8 cellular contexts compared by ENCODE assay signal in genomic region chr5:442335-443238, GRCh38. TPM values are rescaled to one million over a fixed set of nuclear protein-coding genes. Genes with fewer than 3 reads are reported as not detected.
A peak's percentile ranks its signal among the peaks of the same experiment; 100 is the strongest.
DNase-seq lines count a peak whose midpoint lies in the region; ATAC-seq, FAIRE-seq and TF ChIP-seq lines count a peak whose summit lies in the region.

TSS of gene EXOC3 (plus strand) at chr5:443176. CDS start at chr5:446206, 3,030 bp downstream.

- H3K27ac ChIP-seq in pancreas (peak within 1 kb of the TSS; percentile 59 to 72 (median 66)), thymus (ENCODE audit: low read depth) (peak within 1 kb of the TSS; percentile 87)

- intact Hi-C loops in pancreas (cut with DNase I) = no loop called here

- peaks cover 7% of the 10 kb centered on the region for H3K27me3 Mint-ChIP-seq in glutamatergic neuron (ENCODE audit: unreplicated experiment)

- H3K36me3 ChIP-seq in pancreas (peaks cover 0 to 5% (median 3%) of the 10 kb centered on the region in 3 donors), thymus (ENCODE audit: control insufficient read depth, insufficient read depth) (peaks cover 15% of the 10 kb centered on the region)

- DNase-seq in GDM1 (lab: John Stamatoyannopoulos, UW) (peak; percentile 60), H4 (ENCODE audit: low spot score) (peak; percentile 64), LoVo (ENCODE audit: low spot score) (peak; percentile 88), SKM-1 (lab: John Stamatoyannopoulos, UW; ENCODE audit: unreplicated experiment) (peak; percentile 45), glutamatergic neuron (peak; percentile 83), pancreas (peak; percentile 61 to 90 (median 74))
- DNase-seq in activated naive CD4-positive, alpha-beta T cell treated with anti-CD3 and anti-CD28 coated beads, Interleukin-2, amount 50 U/mL, for 72 hours (ENCODE audit: low spot score in 2 of 2) = peak; percentile 76 to 83

- FAIRE-seq in pancreas (lab: Jason Lieb, UNC) = no peak

- peak; percentile 89 to 95 for ATAC-seq in activated naive CD4-positive, alpha-beta T cell treated with anti-CD3 and anti-CD28 coated beads, Interleukin-2, amount 50 U/mL, for 72 hours
- ATAC-seq in pancreas = peak; percentile 95 to 97 (median 96)

- peaks cover 6 to 20% of the 10 kb centered on the region in 2 donors for H3K36me3 Mint-ChIP-seq in activated naive CD4-positive, alpha-beta T cell treated with anti-CD3 and anti-CD28 coated beads, Interleukin-2, amount 50 U/mL, for 72 hours
- H3K36me3 Mint-ChIP-seq in glutamatergic neuron (ENCODE audit: unreplicated experiment) = no peaks in the 10 kb centered on the region

- WGBS in pancreas, 2 donors = 3 to 4% methylated on average over 50 to 73 of the region's 73 CpGs
- WGBS in thymus = 7% methylated on average over 73 of the region's 73 CpGs

- H3K27me3 ChIP-seq in pancreas (no peaks in the 10 kb centered on the region), thymus (ENCODE audit: control insufficient read depth, insufficient read depth) (no peaks in the 10 kb centered on the region)

- H3K9me3 ChIP-seq in pancreas = no peaks in the 10 kb centered on the region
- no peaks in the 10 kb centered on the region for H3K9me3 ChIP-seq in thymus (ENCODE audit: control insufficient read depth)

- no peak for TF ChIP-seq CTCF in glutamatergic neuron (IDR thresholded peaks at IDR 0.05; ENCODE audit: partially characterized antibody, unreplicated experiment)
- TF ChIP-seq CTCF in pancreas (IDR thresholded peaks at IDR 0.05) = no peak

- H3K4me1 Mint-ChIP-seq in glutamatergic neuron (ENCODE audit: low read depth, unreplicated experiment) = peaks cover 7% of the 10 kb centered on the region

- H3K4me1 ChIP-seq in pancreas = peaks cover 0 to 13% (median 6%) of the 10 kb centered on the region in 3 donors
- H3K4me1 ChIP-seq in thymus (ENCODE audit: control insufficient read depth, insufficient read depth, low read length) = peaks cover 15% of the 10 kb centered on the region

- H3K27ac Mint-ChIP-seq in activated naive CD4-positive, alpha-beta T cell treated with anti-CD3 and anti-CD28 coated beads, Interleukin-2, amount 50 U/mL, for 72 hours = peak within 1 kb of the TSS; percentile 94 to 99
- H3K27ac Mint-ChIP-seq in glutamatergic neuron (ENCODE audit: unreplicated experiment) = peak within 1 kb of the TSS; percentile 66

- H3K9me3 Mint-ChIP-seq in activated naive CD4-positive, alpha-beta T cell treated with anti-CD3 and anti-CD28 coated beads, Interleukin-2, amount 50 U/mL, for 72 hours = no peaks in the 10 kb centered on the region
- peaks cover 4% of the 10 kb centered on the region for H3K9me3 Mint-ChIP-seq in glutamatergic neuron (ENCODE audit: unreplicated experiment)

- H3K4me3 ChIP-seq in pancreas (peak within 1 kb of the TSS; percentile 63 to 98 (median 90)), thymus (ENCODE audit: low read length) (peak within 1 kb of the TSS; percentile 88)

- peak within 1 kb of the TSS; percentile 97 for H3K4me3 Mint-ChIP-seq in glutamatergic neuron (ENCODE audit: unreplicated experiment)

RNA-seq across cellular contexts. Expression of gene EXOC3, which starts in this region (rescaled TPM):
- total RNA-seq in H4 (2014; rRNA removed; shearing (Covaris generic)) = 34.3 and 42.4 TPM in 2 replicates
- 100 to 1,000 TPM in 1 of 2 donors, 10 to 100 TPM in 1; 83.8 to 101 TPM for total RNA-seq in activated naive CD4-positive, alpha-beta T cell treated with anti-CD3 and anti-CD28 coated beads, Interleukin-2, amount 50 U/mL, for 72 hours
- 55.4 TPM for total RNA-seq in glutamatergic neuron (ENCODE audit: unreplicated experiment)
- total RNA-seq in pancreas = 10 to 100 TPM; 24.5 to 39.5 (median 38.3) TPM
- 10 to 100 TPM; 64.8 to 71.8 TPM for polyA plus RNA-seq in pancreas
- polyA plus RNA-seq in thymus = 60.0 TPM

Comparison
In these comparisons a context has a peak if more than half of its experiments do, and no peak if none do; other contexts are left out.
1. Peak in every context shown above with its lines: DNase-seq, ATAC-seq, H3K4me3 ChIP-seq and H3K27ac ChIP-seq.